In the genomic region with DNA sequence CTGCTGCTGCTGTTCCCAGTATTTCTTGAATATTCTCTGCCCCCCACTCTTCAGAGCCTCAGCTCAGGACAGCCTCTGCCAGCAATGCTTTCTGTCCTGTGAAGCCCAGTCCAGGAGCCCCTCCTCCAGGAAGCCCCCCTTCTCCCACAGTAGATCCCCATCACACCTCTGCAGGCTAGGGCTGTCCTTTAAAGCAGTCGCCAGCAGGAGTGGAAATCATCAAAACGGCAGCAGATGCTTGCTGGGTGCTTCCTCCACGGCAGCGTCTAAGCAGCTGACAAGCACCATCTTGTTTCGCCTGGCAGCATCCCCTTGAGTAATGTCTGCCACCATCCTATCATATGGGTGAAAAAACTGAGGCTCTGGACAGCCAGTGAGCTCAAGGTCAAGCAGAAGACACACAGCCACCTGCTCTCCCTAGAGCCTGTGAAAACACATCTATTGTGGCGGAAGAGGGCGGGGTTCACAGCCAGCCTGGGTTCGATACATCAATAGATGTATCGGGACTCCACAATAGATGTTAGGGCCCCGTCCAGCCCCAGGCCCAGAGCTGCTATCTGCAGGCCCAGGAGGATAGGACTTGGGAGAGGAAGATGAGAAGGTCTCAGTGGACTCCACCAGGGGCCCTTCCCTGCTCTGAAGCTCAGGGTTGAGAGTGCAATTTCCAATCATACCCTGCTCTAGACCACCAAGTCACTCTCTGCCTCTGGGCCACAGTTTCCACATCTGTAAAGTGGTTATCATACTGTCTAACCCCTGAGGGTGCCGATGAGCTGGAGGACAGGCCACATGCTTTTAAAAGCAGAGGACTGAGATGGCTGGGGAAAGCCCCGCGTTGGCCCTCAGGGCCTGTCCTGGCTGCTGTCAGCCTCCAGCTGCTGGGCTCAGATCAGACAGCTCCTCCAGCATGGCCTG, we compare ENCODE assay signal across 15 cellular contexts. TPM values are rescaled to one million over a fixed set of nuclear protein-coding genes. Genes with fewer than 3 reads are reported as not detected.
DNase-seq lines count a peak whose midpoint lies in the region; ATAC-seq, FAIRE-seq and TF ChIP-seq lines count a peak whose summit lies in the region.
"Had no signal": no experiment of that assay in that cellular context is flagged by ENCODE, and none has a peak within 500 bp of the region (broad histone marks: within the 10 kb centered on the region; RNA-seq: fewer than 3 reads in every experiment).

No MANE protein-coding gene starts in this region.

- TF ChIP-seq CTCF in H1 (IDR thresholded peaks at IDR 0.05; ENCODE audit: control extremely low read depth in 1 of 3, insufficient read depth in 1 of 3, low read depth in 1 of 3, low read length in 3 of 3) (no peak), spleen (IDR thresholded peaks at IDR 0.05 in 8 of 11, conservative IDR thresholded peaks at IDR 0.05 in 3 of 11) (no peak), left ventricle myocardium inferior (IDR thresholded peaks at IDR 0.05; ENCODE audit: borderline replicate concordance) (no peak)

- no peak overlapping the region for H4K91ac ChIP-seq in H1 (replicated peaks; ENCODE audit: insufficient read length, low read length)

- 0 out of 2 replicates have a peak overlapping the region, but pooled peaks have one; percentile 16 for H2BK15ac ChIP-seq in H1 (ENCODE audit: low read length)

- H3K27ac ChIP-seq in SJCRH30 (no peak overlapping the region), H1 (ENCODE audit: low read depth, low read length) (no peak overlapping the region), spleen (peak overlapping the region; percentile 11 to 90 (median 70)), left ventricle myocardium inferior (replicated peaks) (no peak overlapping the region)
- H3K27ac ChIP-seq: A549, coronary artery had no signal

- H3K9ac ChIP-seq in H1 (replicated peaks in 1 of 4; ENCODE audit: extremely low read depth in 1 of 4, low read depth in 3 of 4, low read length in 3 of 4): no peak overlapping the region

- ATAC-seq in HG03280 (IDR thresholded peaks at IDR 0.05; ENCODE audit: unreplicated experiment): no peak
- ATAC-seq: A549, WTC11 had no signal

- H3K79me1 ChIP-seq in H1 (ENCODE audit: low read depth, low read length): no peaks in the 10 kb centered on the region

- DNase-seq in NCI-H82 (lab: John Stamatoyannopoulos, UW) (peak; percentile 18), NCI-H82 treated with DMSO at 0.1 percent for 48 hours (lab: John Stamatoyannopoulos, UW; ENCODE audit: unreplicated experiment) (no peak), SJCRH30 (peak; percentile 35 to 44), H1 (ENCODE audit: low read depth in 1 of 2, low spot score in 2 of 2) (no peak), spleen (no peak), left ventricle myocardium inferior (no peak), NCI-H345 (lab: John Stamatoyannopoulos, UW) (no peak)
- DNase-seq: NCI-H1105, NCI-H526, SHP77 treated with DMSO at 0.1 percent for 48 hours, tibial artery had no signal

- TF ChIP-seq RAD21 in H1 (IDR thresholded peaks at IDR 0.05 in 1 of 2, conservative IDR thresholded peaks at IDR 0.05 in 1 of 2; ENCODE audit: low read depth in 2 of 2, low read length in 2 of 2): no peak

- no peak overlapping the region for H3K4ac ChIP-seq in H1 (replicated peaks; ENCODE audit: insufficient read length, low read depth, low read length)

- no peaks in the 10 kb centered on the region for H4K20me1 ChIP-seq in H1 (replicated peaks in 1 of 2; ENCODE audit: control insufficient read depth in 1 of 2, insufficient read depth in 2 of 2, low read length in 2 of 2)

- no peak overlapping the region for H3K4me2 ChIP-seq in H1 (ENCODE audit: insufficient read depth in 1 of 2, low read depth in 2 of 2, low read length in 2 of 2)
- H3K4me2 ChIP-seq: A549 had no signal

- peaks cover 20% of the 10 kb centered on the region for H3K27me3 ChIP-seq in SJCRH30
- H3K27me3 ChIP-seq in H1 (replicated peaks in 1 of 4; ENCODE audit: control insufficient read depth in 3 of 4, extremely low read depth in 1 of 4, insufficient read depth in 3 of 4, low read length in 3 of 4): no peaks in the 10 kb centered on the region
- H3K27me3 ChIP-seq in spleen (replicated peaks in 1 of 7): no peaks in the 10 kb centered on the region
- H3K27me3 ChIP-seq in left ventricle myocardium inferior (ENCODE audit: low read depth): peaks cover 48% of the 10 kb centered on the region
- H3K27me3 ChIP-seq: tibial artery had no signal

- H3K79me2 ChIP-seq in H1 (ENCODE audit: control insufficient read depth in 1 of 2, insufficient read depth in 2 of 2, low read length in 2 of 2): no peaks in the 10 kb centered on the region

- intact Hi-C loops in spleen (cut with DNase I; ENCODE audit: low total_unique reads) (loop anchor here (10.0 kb wide), 1 partner anchor 58 kb away; no protein-coding TSS in a partner anchor), left ventricle myocardium inferior (cut with micrococcal nuclease) (no loop called here)

- POLR2A ChIA-PET in H1 (lab: Charles Lee; ENCODE audit: partially characterized antibody): interaction anchor here (0.6 to 1.4 kb wide), 3 partner anchors 14 to 144 kb away, joined by 3 read pairs; no protein-coding TSS in a partner anchor

- TF ChIP-seq POLR2A in H1 (IDR thresholded peaks at IDR 0.05; ENCODE audit: control extremely low read depth in 1 of 2, low read depth in 2 of 2, low read length in 2 of 2) (no peak), spleen (IDR thresholded peaks at IDR 0.05) (no peak)

- no peak overlapping the region for H2BK120ac ChIP-seq in H1 (replicated peaks; ENCODE audit: low read depth, low read length)

- no peak overlapping the region for H3K14ac ChIP-seq in H1 (ENCODE audit: insufficient read length)

- CTCF ChIA-PET in H1 (lab: Charles Lee; ENCODE audit: partially characterized antibody): interaction anchor here (0.6 to 2.2 kb wide), 16 partner anchors 10 to 305 kb away, joined by 3 to 16 read pairs (median 4); no protein-coding TSS in a partner anchor

- H3K4me3 ChIP-seq in SJCRH30 (no peak overlapping the region), H1 (ENCODE audit: extremely low read depth in 1 of 4, insufficient read depth in 2 of 4, low read depth in 3 of 4, low read length in 4 of 4) (no peak overlapping the region), spleen (peak overlapping the region in 1 of 8 donors; percentile 10), left ventricle myocardium inferior (no peak overlapping the region)
- H3K4me3 ChIP-seq: A549, coronary artery, tibial artery had no signal

- no peak overlapping the region for H2AFZ ChIP-seq in H1 (ENCODE audit: low read length)

- H3K36me3 ChIP-seq in SJCRH30 (no peaks in the 10 kb centered on the region), H1 (ENCODE audit: control insufficient read depth in 2 of 4, insufficient read depth in 4 of 4, low read length in 3 of 4) (no peaks in the 10 kb centered on the region), spleen (peaks cover 0 to 100% (median 44%) of the 10 kb centered on the region in 6 donors), left ventricle myocardium inferior (no peaks in the 10 kb centered on the region)

- no peak for FAIRE-seq in H1 (lab: Jason Lieb, UNC)
- FAIRE-seq: A549 had no signal

- H3K23ac ChIP-seq in H1 (ENCODE audit: insufficient read length): no peak overlapping the region

- H3K18ac ChIP-seq in H1 (ENCODE audit: extremely low read depth, low read length): no peak overlapping the region

- no peaks in the 10 kb centered on the region for H3K9me3 ChIP-seq in SJCRH30 (replicated peaks)
- no peaks in the 10 kb centered on the region for H3K9me3 ChIP-seq in H1 (ENCODE audit: insufficient read depth in 2 of 2, low read depth in 1 of 2, low read length in 1 of 2)
- no peaks in the 10 kb centered on the region for H3K9me3 ChIP-seq in spleen
- H3K9me3 ChIP-seq in left ventricle myocardium inferior (replicated peaks): no peaks in the 10 kb centered on the region
- H3K9me3 ChIP-seq: A549, tibial artery had no signal

- no peaks in the 10 kb centered on the region for H3K23me2 ChIP-seq in H1 (ENCODE audit: low read depth, low read length)

- peak overlapping the region; percentile 35; the same call in 1 of the 2 replicates for H4K8ac ChIP-seq in H1 (ENCODE audit: extremely low read depth, insufficient read depth, low read length)

- TF ChIP-seq EP300 in H1 (IDR thresholded peaks at IDR 0.05; ENCODE audit: borderline replicate concordance in 1 of 2, low read depth in 2 of 2, low read length in 2 of 2): no peak

- WGBS in H1 (ENCODE audit: extremely low coverage in 1 of 2, insufficient coverage in 1 of 2, insufficient read length in 1 of 2, insufficient replicate concordance in 2 of 2, low coverage in 1 of 2, low lambda C conversion rate in 2 of 2, missing lambda C conversion rate in 1 of 2), 2 experiments: 91% methylated on average over 12 of the region's 13 CpGs; no CpG with 5 or more reads in 1 of the 2 experiments
- WGBS in spleen, 5 donors: 76 to 83% (median 78%) methylated on average over 13 of the region's 13 CpGs

- H2BK5ac ChIP-seq in H1 (ENCODE audit: low read depth, low read length): peak overlapping the region; percentile 24; the same call in 1 of the 2 replicates

- H2AK5ac ChIP-seq in H1 (ENCODE audit: low read depth, low read length): no peak overlapping the region

- H3K56ac ChIP-seq in H1 (replicated peaks; ENCODE audit: insufficient read length, low read depth, low read length): no peak overlapping the region

- H2BK12ac ChIP-seq in H1 (ENCODE audit: low read depth, low read length): no peak overlapping the region

- H3K4me1 ChIP-seq in SJCRH30: peaks cover 39% of the 10 kb centered on the region
- peaks cover 0 to 11% (median 4%) of the 10 kb centered on the region in 4 experiments; a peak in 4 of 7 replicates for H3K4me1 ChIP-seq in H1 (replicated peaks in 1 of 4; ENCODE audit: control insufficient read depth in 3 of 4, insufficient read depth in 4 of 4, low read length in 3 of 4)
- H3K4me1 ChIP-seq in spleen: peaks cover 10 to 90% (median 64%) of the 10 kb centered on the region in 6 donors
- peaks cover 6% of the 10 kb centered on the region for H3K4me1 ChIP-seq in left ventricle myocardium inferior
- H3K4me1 ChIP-seq: A549 had no signal

- H4K5ac ChIP-seq in H1 (ENCODE audit: insufficient read length, low read depth, low read length): no peak overlapping the region

- H2BK20ac ChIP-seq in H1 (ENCODE audit: low read length): no peak overlapping the region

TF ChIP-seq in H1, 55 proteins besides CTCF, POLR2A, EP300 and RAD21 (continues in another document):
- no peak for TF ChIP-seq SP1 (IDR thresholded peaks at IDR 0.05; ENCODE audit: low read depth, low read length)

RNA-seq across cellular contexts. Expression of a gene that starts 17.5 kb away (rescaled TPM):
- 0.02 TPM in 1 of 2 replicates, not detected in the other for total RNA-seq in SJCRH30 (2014; rRNA removed; shearing (Covaris generic))
- 0.48 and 0.82 TPM in 2 replicates for total RNA-seq in H1 (2021; fragmentation: NEBNext Ultra II Directional; extraction: Animal tissue kit (Norgen Biotek cat#: 25700))
- polyA plus RNA-seq in H1 (2011; rRNA removed) (0.49 and 0.62 TPM in 2 replicates), spleen (10 to 100 TPM; 17.3 to 22.1 (median 18.2) TPM)
- 0.44 TPM for polyA plus RNA-seq in H1 (2011; cell fraction: cytosol; rRNA removed)
- 0.70 TPM for polyA plus RNA-seq in H1 (2011; cell fraction: nucleus; rRNA removed)
- 0.33 to 1.3 TPM (median 0.64 TPM) in 4 replicates for polyA plus RNA-seq in H1 (2012, experiment 1 of 2)
- 0.55 TPM for polyA plus RNA-seq in H1 (2012, experiment 2 of 2)
- polyA plus RNA-seq in H1 (2013, experiment 1 of 2): 0.61 TPM
- polyA plus RNA-seq in H1 (2013, experiment 2 of 2): 0.52 TPM
- 0.13 TPM in 1 of 2 replicates, not detected in the other for polyA minus RNA-seq in H1 (2011; rRNA and poly(A)+ RNA removed)
- 1.5 TPM for polyA minus RNA-seq in H1 (2011; cell fraction: cytosol; rRNA and poly(A)+ RNA removed)
- polyA minus RNA-seq in H1 (2011; cell fraction: nucleus; rRNA and poly(A)+ RNA removed): 0.30 TPM
- total RNA-seq in spleen (10 to 100 TPM; 38.1 to 76.3 (median 52.3) TPM), left ventricle myocardium inferior (0.52 TPM)

Comparison
In these comparisons a context has a peak if more than half of its experiments do, and no peak if none do; other contexts are left out.
1. DNase-seq: peak in NCI-H82 (single experiment) and SJCRH30 (2 of 2); none in NCI-H82 treated with DMSO at 0.1 percent for 48 hours (single experiment), H1 (0 of 2), spleen (single experiment), left ventricle myocardium inferior (single experiment) and NCI-H345 (single experiment).
2. H3K27ac ChIP-seq: peak in spleen (8 of 8); none in SJCRH30 (single experiment), H1 (single experiment) and left ventricle myocardium inferior (single experiment).
3. RNA of a gene that starts 17.5 kb away (total RNA-seq): 38.1 to 76.3 TPM in spleen; 0.48 to 0.82 TPM in H1, 0.52 TPM in left ventricle myocardium inferior (single experiment) and 0.02 TPM in SJCRH30; every median in the first group is over 10 times any median in the second.